Comparison of ENCODE assay signal across 2 cellular contexts in genomic region chr10:104234934-104235333, GRCh38.
TF ChIP-seq lines count a peak whose summit lies in the region.

No MANE protein-coding gene starts in this region.

TF ChIP-seq in A549, 52 proteins besides CTCF, POLR2A, EP300 and RAD21:
- no peak for TF ChIP-seq PHF8 (IDR thresholded peaks at IDR 0.05; ENCODE audit: borderline replicate concordance, low read depth)
- TF ChIP-seq TFCP2L1 (CRISPR knock-in tag; IDR thresholded peaks at IDR 0.05), result no peak
- TF ChIP-seq JUNB (IDR thresholded peaks at IDR 0.05), result no peak
- no peak for TF ChIP-seq CEBPB (IDR thresholded peaks at IDR 0.05)
- TF ChIP-seq HOXB13 (CRISPR knock-in tag; IDR thresholded peaks at IDR 0.05; ENCODE audit: low read depth), result no peak
- no peak for TF ChIP-seq RFX5 (IDR thresholded peaks at IDR 0.05)
- no peak for TF ChIP-seq EHMT2 (IDR thresholded peaks at IDR 0.05; ENCODE audit: low read depth)
- TF ChIP-seq POLR2AphosphoS2 (conservative IDR thresholded peaks at IDR 0.05; ENCODE audit: low read length), result no peak
- no peak for TF ChIP-seq RCOR1 (IDR thresholded peaks at IDR 0.05; ENCODE audit: low read depth, low read length)
- TF ChIP-seq ATOH8 (CRISPR knock-in tag; IDR thresholded peaks at IDR 0.05; ENCODE audit: low read depth), result no peak
- no peak for TF ChIP-seq FOSL2 (IDR thresholded peaks at IDR 0.05)
- no peak for TF ChIP-seq FOSL2 (CRISPR knock-in tag; IDR thresholded peaks at IDR 0.05)
- no peak for TF ChIP-seq SMC3 (IDR thresholded peaks at IDR 0.05)
- TF ChIP-seq REST (IDR thresholded peaks at IDR 0.05), result no peak
- TF ChIP-seq MAFK (IDR thresholded peaks at IDR 0.05; ENCODE audit: partially characterized antibody), result no peak
- TF ChIP-seq CBX2 (IDR thresholded peaks at IDR 0.05; ENCODE audit: borderline replicate concordance, low read depth), result no peak
- no peak for TF ChIP-seq HEYL (CRISPR knock-in tag; IDR thresholded peaks at IDR 0.05)

TF ChIP-seq in K562, 482 proteins besides CTCF, POLR2A, EP300 and RAD21:
- no peak for TF ChIP-seq ZNF282 (CRISPR knock-in tag; IDR thresholded peaks at IDR 0.05)
- TF ChIP-seq BRD9 (IDR thresholded peaks at IDR 0.05; ENCODE audit: low read depth, partially characterized antibody), result peak; percentile 65
